In the genomic region with DNA sequence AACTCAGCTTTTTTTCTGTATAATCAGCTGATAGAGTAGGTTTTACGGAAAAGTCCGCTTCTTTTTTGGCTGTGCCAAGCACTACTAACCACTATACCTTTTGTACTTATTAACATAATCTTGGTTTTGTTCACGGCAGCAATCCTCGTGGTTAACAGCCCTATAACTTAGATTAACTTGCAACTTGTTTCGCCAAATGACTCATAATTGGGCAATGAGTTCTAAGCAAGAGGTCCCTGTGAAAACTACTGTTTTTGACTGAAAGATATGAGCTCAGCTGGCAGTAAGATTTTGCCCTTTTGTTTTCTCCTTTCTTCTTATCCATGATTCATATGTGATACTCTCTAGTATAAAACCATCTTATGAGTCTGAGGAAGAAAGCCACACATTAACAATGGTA, we compare ENCODE assay signal across 20 cellular contexts.
A peak's percentile ranks its signal among the peaks of the same experiment; 100 is the strongest.
DNase-seq lines count a peak whose midpoint lies in the region; ATAC-seq, FAIRE-seq and TF ChIP-seq lines count a peak whose summit lies in the region.
"Had no signal": no experiment of that assay in that cellular context is flagged by ENCODE, and none has a peak within 500 bp of the region (broad histone marks: within the 10 kb centered on the region; RNA-seq: fewer than 3 reads in every experiment).

No MANE protein-coding gene starts in this region.

- DNase-seq in A172 (ENCODE audit: low spot score) = peak; percentile 67
- peak; percentile 25 for DNase-seq in HK-2 (ENCODE audit: unreplicated experiment)
- peak; percentile 2 for DNase-seq in RWPE1 (ENCODE audit: low spot score)
- DNase-seq in fibroblast of mammary gland (ENCODE audit: low read depth) = peak; percentile 45
- DNase-seq in AG08395 (ENCODE audit: low spot score) = no peak
- no peak for DNase-seq in NCI-H1417 (lab: John Stamatoyannopoulos, UW)
- DNase-seq in GM12892 (ENCODE audit: insufficient read length) = no peak
- DNase-seq: amygdala; CD8-positive, alpha-beta memory T cell; cortex of kidney; erythroblast; KBM-7; NCI-H1694 treated with DMSO at 0.1 percent for 48 hours; NCI-H446 treated with DMSO at 0.1 percent for 48 hours; SW 1271; transverse colon had no signal

- TF ChIP-seq POLR2A in GM12892 (IDR thresholded peaks at IDR 0.05; ENCODE audit: low read depth, low read length) = no peak

- no peak overlapping the region for H3K27ac ChIP-seq in RWPE1
- H3K27ac ChIP-seq: transverse colon, VCaP had no signal

- POLR2A ChIA-PET in RWPE1 (lab: Yijun Ruan, JAX; ENCODE audit: low non-redundant PET) = no interaction called here

- FAIRE-seq in GM12892 (lab: Jason Lieb, UNC) = no peak

- CTCF ChIA-PET in RWPE1 (lab: Yijun Ruan, JAX) = interaction anchor here (0.5 to 1.0 kb wide), 2 partner anchors 71 to 484 kb away, joined by 3 to 5 read pairs; no protein-coding TSS in a partner anchor

- TF ChIP-seq CTCF in RWPE1 (conservative IDR thresholded peaks at IDR 0.05; ENCODE audit: low read depth) (no peak), fibroblast of mammary gland (conservative IDR thresholded peaks at IDR 0.05; ENCODE audit: control insufficient read depth, insufficient read depth, low read depth, low read length) (no peak)

- H3K4me3 ChIP-seq in fibroblast of mammary gland (ENCODE audit: control insufficient read depth, low read depth, low read length) = no peak overlapping the region
- H3K4me3 ChIP-seq: transverse colon had no signal

- ATAC-seq in HG03521 (IDR thresholded peaks at IDR 0.05; ENCODE audit: unreplicated experiment) = no peak
- ATAC-seq: HCT116; stimulated activated effector memory CD8-positive, alpha-beta T cell treated with anti-CD3 and anti-CD28 coated beads, Interleukin-12 subunit alpha, Interleukin-12 subunit beta, amount 100 ng/mL, for 72 hours had no signal

Comparison
In these comparisons a context has a peak if more than half of its experiments do, and no peak if none do; other contexts are left out.
1. DNase-seq: peak in A172 (single experiment), HK-2 (single experiment), RWPE1 (single experiment) and fibroblast of mammary gland (single experiment); none in AG08395 (single experiment), NCI-H1417 (0 of 3) and GM12892 (single experiment).